1 cellular context compared by ENCODE assay signal in genomic region chr10:15521507-15521906, GRCh38.
TF ChIP-seq lines count a peak whose summit lies in the region.

No MANE protein-coding gene starts in this region.

TF ChIP-seq in K562, 482 proteins besides CTCF, POLR2A, EP300 and RAD21 (continued from another document):
- TF ChIP-seq STAT6 (CRISPR knock-in tag; IDR thresholded peaks at IDR 0.05) (no peak), THRB (CRISPR knock-in tag; conservative IDR thresholded peaks at IDR 0.05) (no peak), SMAD1 (IDR thresholded peaks at IDR 0.05; ENCODE audit: low read depth, low read length, partially characterized antibody) (no peak), ZNF253 (CRISPR knock-in tag; conservative IDR thresholded peaks at IDR 0.05) (no peak), MTA1 (IDR thresholded peaks at IDR 0.05; ENCODE audit: borderline replicate concordance) (no peak), MLLT1 (IDR thresholded peaks at IDR 0.05) (no peak), FOS (IDR thresholded peaks at IDR 0.05; ENCODE audit: extremely low read depth, insufficient read length) (no peak), ZNF395 (CRISPR knock-in tag; IDR thresholded peaks at IDR 0.05) (no peak), BCL6 (CRISPR knock-in tag; IDR thresholded peaks at IDR 0.05) (no peak)
